ENCODE assay signal across 14 cellular contexts in genomic region chr9:7118653-7119052, GRCh38.
DNase-seq lines count a peak whose midpoint lies in the region; ATAC-seq, FAIRE-seq and TF ChIP-seq lines count a peak whose summit lies in the region.
"Had no signal": no experiment of that assay in that cellular context is flagged by ENCODE, and none has a peak within 500 bp of the region (broad histone marks: within the 10 kb centered on the region; RNA-seq: fewer than 3 reads in every experiment).

No MANE protein-coding gene starts in this region.

- FAIRE-seq in GM12891 (lab: Jason Lieb, UNC), result peak; percentile 50

- no peak overlapping the region for H3K4me2 ChIP-seq in hepatocyte

- WGBS in hepatocyte (ENCODE audit: low lambda C conversion rate, missing lambda C conversion rate), result 80% methylated on average over 5 of the region's 5 CpGs
- 69% methylated on average over 5 of the region's 5 CpGs for WGBS in suprapubic skin

- no peaks in the 10 kb centered on the region for H3K9me2 ChIP-seq in hepatocyte (replicated peaks; ENCODE audit: insufficient read depth)

- H3K79me2 ChIP-seq in hepatocyte, result no peaks in the 10 kb centered on the region

- no peak for TF ChIP-seq POLR2A in GM12891 (IDR thresholded peaks at IDR 0.05; ENCODE audit: low read depth, low read length)
- no peak for TF ChIP-seq POLR2A in suprapubic skin (IDR thresholded peaks at IDR 0.05)

- peak; percentile 35 for ATAC-seq in GM21447 (IDR thresholded peaks at IDR 0.05; ENCODE audit: unreplicated experiment)
- peak; percentile 46 for ATAC-seq in HG03196 (IDR thresholded peaks at IDR 0.05; ENCODE audit: unreplicated experiment)
- no peak for ATAC-seq in GM19452 (IDR thresholded peaks at IDR 0.05; ENCODE audit: unreplicated experiment)
- no peak for ATAC-seq in GM21723 (IDR thresholded peaks at IDR 0.05; ENCODE audit: unreplicated experiment)
- ATAC-seq: naive thymus-derived CD4-positive, alpha-beta T cell had no signal

- H4K20me1 ChIP-seq in hepatocyte (ENCODE audit: insufficient read depth, poor library complexity, severe bottlenecking), result no peaks in the 10 kb centered on the region

- H3K27me3 ChIP-seq in hepatocyte, result no peaks in the 10 kb centered on the region
- H3K27me3 ChIP-seq in suprapubic skin, result no peaks in the 10 kb centered on the region
- H3K27me3 ChIP-seq: brain microvascular endothelial cell, vagina had no signal

- H3K4me1 ChIP-seq in hepatocyte (ENCODE audit: insufficient read depth) (no peaks in the 10 kb centered on the region), suprapubic skin (peaks cover 6% of the 10 kb centered on the region)
- H3K4me1 ChIP-seq: vagina had no signal

- DNase-seq in GM12891 (ENCODE audit: insufficient read length, low spot score), result no peak
- DNase-seq in hepatocyte (ENCODE audit: low spot score), result peak; percentile 24
- DNase-seq in GM19238 (ENCODE audit: insufficient read length, low spot score), result no peak
- no peak for DNase-seq in suprapubic skin (ENCODE audit: low spot score in 2 of 2)
- DNase-seq: activated effector memory CD4-positive, alpha-beta T cell treated with Interleukin-2 at 50 U/mL for 16 hours; brain microvascular endothelial cell; KG1; naive thymus-derived CD4-positive, alpha-beta T cell; NCI-H1694 had no signal

- no peak overlapping the region for H2AFZ ChIP-seq in hepatocyte

- H3K9me3 ChIP-seq in hepatocyte (ENCODE audit: low read depth), result no peaks in the 10 kb centered on the region
- H3K9me3 ChIP-seq in suprapubic skin, result no peaks in the 10 kb centered on the region
- H3K9me3 ChIP-seq: vagina had no signal

- no peaks in the 10 kb centered on the region for H3K36me3 ChIP-seq in hepatocyte (replicated peaks; ENCODE audit: insufficient read depth, low read depth)
- H3K36me3 ChIP-seq in suprapubic skin, result peaks cover 6% of the 10 kb centered on the region
- H3K36me3 ChIP-seq: brain microvascular endothelial cell, vagina had no signal

- TF ChIP-seq CTCF in hepatocyte (IDR thresholded peaks at IDR 0.05; ENCODE audit: poor library complexity) (no peak), suprapubic skin (IDR thresholded peaks at IDR 0.05) (no peak)

- H3K27ac ChIP-seq in hepatocyte (no peak overlapping the region), suprapubic skin (no peak overlapping the region)
- H3K27ac ChIP-seq: brain microvascular endothelial cell, vagina had no signal

- no peak for TF ChIP-seq EP300 in suprapubic skin (IDR thresholded peaks at IDR 0.05)

- H3K4me3 ChIP-seq in hepatocyte (no peak overlapping the region), suprapubic skin (no peak overlapping the region)
- H3K4me3 ChIP-seq: vagina had no signal

TF ChIP-seq in GM12891, 5 proteins besides CTCF, POLR2A, EP300 and RAD21:
- no peak for TF ChIP-seq PAX5 (IDR thresholded peaks at IDR 0.05; ENCODE audit: insufficient read depth, low read length, severe bottlenecking)
- TF ChIP-seq POLR2AphosphoS5 (IDR thresholded peaks at IDR 0.05; ENCODE audit: low read depth, low read length), result no peak
- TF ChIP-seq TAF1 (IDR thresholded peaks at IDR 0.05; ENCODE audit: low read depth, low read length), result no peak
- no peak for TF ChIP-seq POU2F2 (IDR thresholded peaks at IDR 0.05; ENCODE audit: low read depth, low read length)

Comparison
In these comparisons a context has a peak if more than half of its experiments do, and no peak if none do; other contexts are left out.
1. ATAC-seq: peak in GM21447 (single experiment) and HG03196 (single experiment); none in GM19452 (single experiment) and GM21723 (single experiment).